Comparison of ENCODE assay signal across 8 cellular contexts in the genomic region with DNA sequence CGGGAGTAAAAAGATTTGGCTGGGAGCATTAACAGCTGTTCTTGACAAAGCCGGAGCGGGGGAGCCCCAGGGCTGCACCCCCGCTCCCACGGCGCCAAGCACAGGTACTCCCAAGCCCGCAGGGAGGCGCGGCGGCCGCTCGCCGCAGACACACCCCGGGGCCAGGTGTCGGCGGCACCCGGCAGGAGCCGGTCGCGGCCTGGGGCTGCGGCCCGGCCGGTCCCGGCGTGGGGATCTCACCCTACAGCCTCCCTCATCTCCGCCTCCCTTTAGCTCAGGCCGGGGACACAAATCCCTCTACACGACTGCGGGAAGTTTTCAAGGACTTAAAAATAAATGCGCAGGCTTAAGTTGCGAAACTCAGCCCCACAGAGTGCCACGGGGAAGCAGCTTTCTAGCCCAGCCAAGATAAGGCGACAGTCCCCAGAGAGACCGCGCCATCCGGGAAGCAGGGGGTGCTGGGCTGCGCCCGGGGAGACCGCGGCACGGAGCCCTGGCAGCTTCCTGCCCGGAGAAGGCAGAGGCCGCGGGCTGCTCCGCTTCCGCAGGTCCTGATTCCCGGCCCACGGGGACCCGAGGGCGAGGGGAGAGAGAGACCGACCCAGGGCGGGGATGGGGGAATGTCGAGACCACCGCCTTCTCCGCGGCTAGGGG. TPM values are rescaled to one million over a fixed set of nuclear protein-coding genes. Genes with fewer than 3 reads are reported as not detected.
DNase-seq lines count a peak whose midpoint lies in the region; ATAC-seq and TF ChIP-seq lines count a peak whose summit lies in the region.

No MANE protein-coding gene starts in this region.

- intact Hi-C loops in dorsolateral prefrontal cortex (cut with DNase I), result loop anchor here (2.0 to 10.0 kb wide), 9 partner anchors 77 to 345 kb away; a partner anchor contains a TSS
- intact Hi-C loops in right lobe of liver (cut with DNase I), result no loop called here

- no peak for TF ChIP-seq POLR2A in right lobe of liver (IDR thresholded peaks at IDR 0.05)

- 0% methylated on average over 6 of the region's 56 CpGs for WGBS in right lobe of liver (ENCODE audit: insufficient coverage, low coverage, low lambda C conversion rate, missing lambda C conversion rate)

- no peaks in the 10 kb centered on the region for H3K36me3 ChIP-seq in SK-N-MC (ENCODE audit: insufficient read depth, low read length)
- no peaks in the 10 kb centered on the region for H3K36me3 ChIP-seq in right lobe of liver

- ATAC-seq in GM21381 (IDR thresholded peaks at IDR 0.05; ENCODE audit: unreplicated experiment), result peak; percentile 48
- ATAC-seq in right lobe of liver, result peak; percentile 63 to 75 (median 70)
- ATAC-seq in stimulated activated naive CD8-positive, alpha-beta T cell treated with anti-CD3 and anti-CD28 coated beads, Interleukin-15, Interleukin-2, amounts not matched to agents 100 U/mL and 50 U/mL, for 24 hours, result peak; percentile 71

- peak overlapping the region; percentile 76 for H3K9ac ChIP-seq in SK-N-MC (ENCODE audit: insufficient read length)

- DNase-seq in NCI-H1417 (lab: John Stamatoyannopoulos, UW), result peak; percentile 39 to 88 (median 87)
- no peak for DNase-seq in NCI-H1417 treated with DMSO at 0.1 percent for 48 hours (lab: John Stamatoyannopoulos, UW)
- peak; percentile 67 for DNase-seq in HK-2 (ENCODE audit: unreplicated experiment)
- no peak for DNase-seq in SK-N-MC (ENCODE audit: low read depth, low spot score)
- DNase-seq in dorsolateral prefrontal cortex, result peak; percentile 5 to 76 (median 46)
- DNase-seq in right lobe of liver, result peak; percentile 74 to 75 (median 74)
- DNase-seq in stimulated activated naive CD8-positive, alpha-beta T cell treated with anti-CD3 and anti-CD28 coated beads, Interleukin-15, Interleukin-2, amounts not matched to agents 100 U/mL and 50 U/mL, for 24 hours, result peak; percentile 44

- H3K27me3 ChIP-seq in dorsolateral prefrontal cortex (no peaks in the 10 kb centered on the region), right lobe of liver (no peaks in the 10 kb centered on the region)

- H3K27ac ChIP-seq in SK-N-MC (no peak overlapping the region), dorsolateral prefrontal cortex (peak overlapping the region; percentile 71 to 99 (median 91)), right lobe of liver (peak overlapping the region; percentile 89 to 94 (median 92))

- H3K9me3 ChIP-seq in SK-N-MC (ENCODE audit: low read depth, low read length) (no peaks in the 10 kb centered on the region), right lobe of liver (no peaks in the 10 kb centered on the region)

- H3K4me1 ChIP-seq in right lobe of liver, result peaks cover 0 to 15% (median 4%) of the 10 kb centered on the region in 4 donors

- TF ChIP-seq CTCF in dorsolateral prefrontal cortex (IDR thresholded peaks at IDR 0.05 in 54 of 56, conservative IDR thresholded peaks at IDR 0.05 in 2 of 56; ENCODE audit: low read depth in 1 of 56, partially characterized antibody in 56 of 56) (peak in 5 of 56 donors; percentile 4 to 17 (median 5)), right lobe of liver (IDR thresholded peaks at IDR 0.05) (peak in 3 of 4 donors; percentile 11 to 23 (median 18))

- H3K4me3 ChIP-seq in SK-N-MC (peak overlapping the region; percentile 91), dorsolateral prefrontal cortex (peak overlapping the region; percentile 59 to 98 (median 90)), right lobe of liver (peak overlapping the region; percentile 80 to 97 (median 96))

RNA-seq across cellular contexts. Expression of a gene that starts 0.5 kb away (rescaled TPM):
- total RNA-seq in dorsolateral prefrontal cortex, result 10 to 100 TPM; 18.2 to 46.9 (median 29.5) TPM
- 10 to 100 TPM in 1 of 6 experiments, 1 to 10 TPM in 5; 5.5 to 11.0 (median 7.3) TPM for total RNA-seq in right lobe of liver

Comparison
In these comparisons a context has a peak if more than half of its experiments do, and no peak if none do; other contexts are left out.
1. DNase-seq: peak in NCI-H1417 (3 of 3), HK-2 (single experiment), dorsolateral prefrontal cortex (10 of 10), right lobe of liver (3 of 3) and stimulated activated naive CD8-positive, alpha-beta T cell treated with anti-CD3 and anti-CD28 coated beads, Interleukin-15, Interleukin-2, amounts not matched to agents 100 U/mL and 50 U/mL, for 24 hours (single experiment); none in NCI-H1417 treated with DMSO at 0.1 percent for 48 hours (single experiment) and SK-N-MC (single experiment).
2. intact Hi-C loops: an anchor here in dorsolateral prefrontal cortex (2.0 to 10.0 kb wide); none called in right lobe of liver.
3. Peak in every context shown above with its lines, with median percentiles within 50 percentile points of each other: ATAC-seq and H3K4me3 ChIP-seq.